ENCODE assay signal across 21 cellular contexts in genomic region chr6:44538841-44539240, GRCh38.
A peak's percentile ranks its signal among the peaks of the same experiment; 100 is the strongest.
DNase-seq lines count a peak whose midpoint lies in the region; ATAC-seq, FAIRE-seq and TF ChIP-seq lines count a peak whose summit lies in the region.
"Had no signal": no experiment of that assay in that cellular context is flagged by ENCODE, and none has a peak within 500 bp of the region (broad histone marks: within the 10 kb centered on the region; RNA-seq: fewer than 3 reads in every experiment).

No MANE protein-coding gene starts in this region.

- peaks cover 0 to 4% (median 0%) of the 10 kb centered on the region in 4 experiments; a peak in 1 of 8 replicates for H3K36me3 ChIP-seq in H1 (ENCODE audit: control insufficient read depth in 2 of 4, insufficient read depth in 4 of 4, low read length in 3 of 4)
- H3K36me3 ChIP-seq: Peyer's patch, SJSA1 had no signal

- no peak overlapping the region for H2AK5ac ChIP-seq in H1 (ENCODE audit: low read depth, low read length)

- H3K79me2 ChIP-seq in H1 (ENCODE audit: control insufficient read depth in 1 of 2, insufficient read depth in 2 of 2, low read length in 2 of 2), result no peaks in the 10 kb centered on the region

- no peak for TF ChIP-seq EP300 in H1 (IDR thresholded peaks at IDR 0.05; ENCODE audit: borderline replicate concordance in 1 of 2, low read depth in 2 of 2, low read length in 2 of 2)

- no peak for TF ChIP-seq RAD21 in H1 (IDR thresholded peaks at IDR 0.05 in 1 of 2, conservative IDR thresholded peaks at IDR 0.05 in 1 of 2; ENCODE audit: low read depth in 2 of 2, low read length in 2 of 2)

- H2BK15ac ChIP-seq in H1 (ENCODE audit: low read length), result no peak overlapping the region

- H3K9ac ChIP-seq in H1 (replicated peaks in 1 of 4; ENCODE audit: extremely low read depth in 1 of 4, low read depth in 3 of 4, low read length in 3 of 4), result no peak overlapping the region
- H3K9ac ChIP-seq: GM23248 had no signal

- H3K79me1 ChIP-seq in H1 (ENCODE audit: low read depth, low read length), result no peaks in the 10 kb centered on the region

- no peak overlapping the region for H3K27ac ChIP-seq in H1 (ENCODE audit: low read depth, low read length)
- H3K27ac ChIP-seq: GM23248, Peyer's patch, SJSA1 had no signal

- no peak overlapping the region for H2BK12ac ChIP-seq in H1 (ENCODE audit: low read depth, low read length)

- H2BK120ac ChIP-seq in H1 (replicated peaks; ENCODE audit: low read depth, low read length), result no peak overlapping the region

- intact Hi-C loops in activated T-helper 1 cell treated with anti-CD3 and anti-CD28 coated beads, Interleukin-12 subunit alpha, Interleukin-12 subunit beta, Interleukin-2, Interleukin-4 antibody, amounts not matched to agents 30 ng/mL and 10 ng/mL and 1 ng/mL, durations not matched to agents 14 hours and 24 hours and 36 hours (cut with micrococcal nuclease), result no loop called here

- 82% methylated on average over 1 of the region's 1 CpG; no CpG with 5 or more reads in 1 of the 2 experiments for WGBS in H1 (ENCODE audit: extremely low coverage in 1 of 2, insufficient coverage in 1 of 2, insufficient read length in 1 of 2, insufficient replicate concordance in 2 of 2, low coverage in 1 of 2, low lambda C conversion rate in 2 of 2, missing lambda C conversion rate in 1 of 2), 2 experiments

- DNase-seq in AG10803 (ENCODE audit: low read depth) (peak; percentile 81), GM03348 (ENCODE audit: low spot score) (peak; percentile 44), H1 (ENCODE audit: low read depth in 1 of 2, low spot score in 2 of 2) (peak in 1 of 2 experiments; percentile 30), mesenteric fat pad (ENCODE audit: low spot score) (peak; percentile 45), immature natural killer cell (no peak)
- no peak for DNase-seq in activated naive CD4-positive, alpha-beta T cell treated with anti-CD3 and anti-CD28 coated beads, Interleukin-2, amount 10 ng/mL, durations not matched to agents 7 days and 5 days
- no peak for DNase-seq in activated T-helper 1 cell treated with anti-CD3 and anti-CD28 coated beads, Interleukin-12 subunit alpha, Interleukin-12 subunit beta, Interleukin-2, Interleukin-4 antibody, amounts not matched to agents 30 ng/mL and 10 ng/mL and 1 ng/mL, durations not matched to agents 14 hours and 24 hours and 36 hours (ENCODE audit: low spot score)
- DNase-seq: GM23248; HCEC 1CT; Karpas-422; NCI-H1417 treated with DMSO at 0.1 percent for 48 hours; NCI-H1930; NCI-H345; NCI-H524 treated with DMSO at 0.1 percent for 48 hours; NK-92 treated with Interleukin-12 subunit alpha and Interleukin-12 subunit beta, amount 100 ng/mL, for 24 hours had no signal

- FAIRE-seq in H1 (lab: Jason Lieb, UNC), result no peak
- FAIRE-seq: G401.6 had no signal

- no peak overlapping the region for H2AFZ ChIP-seq in H1 (ENCODE audit: low read length)
- H2AFZ ChIP-seq: GM23248 had no signal

- no peak overlapping the region for H4K5ac ChIP-seq in H1 (ENCODE audit: insufficient read length, low read depth, low read length)

- no peak overlapping the region for H2BK20ac ChIP-seq in H1 (ENCODE audit: low read length)

- peaks cover 9% of the 10 kb centered on the region for H3K27me3 Mint-ChIP-seq in activated naive CD4-positive, alpha-beta T cell treated with anti-CD3 and anti-CD28 coated beads, Interleukin-2, amount 10 ng/mL, durations not matched to agents 7 days and 5 days
- H3K27me3 Mint-ChIP-seq in activated T-helper 1 cell treated with anti-CD3 and anti-CD28 coated beads, Interleukin-12 subunit alpha, Interleukin-12 subunit beta, Interleukin-2, Interleukin-4 antibody, amounts not matched to agents 30 ng/mL and 10 ng/mL and 1 ng/mL, durations not matched to agents 14 hours and 24 hours and 36 hours (ENCODE audit: insufficient read depth), result peaks cover 5% of the 10 kb centered on the region
- H3K27me3 Mint-ChIP-seq in immature natural killer cell (ENCODE audit: low read depth in 3 of 3), result peaks cover 2 to 5% (median 2%) of the 10 kb centered on the region in 3 donors
- H3K27me3 Mint-ChIP-seq: IgD-negative memory B cell had no signal

- no peaks in the 10 kb centered on the region for H3K23me2 ChIP-seq in H1 (ENCODE audit: low read depth, low read length)

- H3K4ac ChIP-seq in H1 (replicated peaks; ENCODE audit: insufficient read length, low read depth, low read length), result no peak overlapping the region

- TF ChIP-seq POLR2A in H1 (IDR thresholded peaks at IDR 0.05; ENCODE audit: control extremely low read depth in 1 of 2, low read depth in 2 of 2, low read length in 2 of 2), result no peak

- H3K4me2 ChIP-seq in H1 (ENCODE audit: insufficient read depth in 1 of 2, low read depth in 2 of 2, low read length in 2 of 2), result no peak overlapping the region

- no peak for TF ChIP-seq CTCF in AG10803 (conservative IDR thresholded peaks at IDR 0.05; ENCODE audit: low read length)
- TF ChIP-seq CTCF in H1 (IDR thresholded peaks at IDR 0.05; ENCODE audit: control extremely low read depth in 1 of 3, insufficient read depth in 1 of 3, low read depth in 1 of 3, low read length in 3 of 3), result no peak

- H3K23ac ChIP-seq in H1 (ENCODE audit: insufficient read length), result no peak overlapping the region

- H3K36me3 Mint-ChIP-seq in activated naive CD4-positive, alpha-beta T cell treated with anti-CD3 and anti-CD28 coated beads, Interleukin-2, amount 10 ng/mL, durations not matched to agents 7 days and 5 days, result no peaks in the 10 kb centered on the region
- H3K36me3 Mint-ChIP-seq in activated T-helper 1 cell treated with anti-CD3 and anti-CD28 coated beads, Interleukin-12 subunit alpha, Interleukin-12 subunit beta, Interleukin-2, Interleukin-4 antibody, amounts not matched to agents 30 ng/mL and 10 ng/mL and 1 ng/mL, durations not matched to agents 14 hours and 24 hours and 36 hours (ENCODE audit: low read depth), result no peaks in the 10 kb centered on the region
- H3K36me3 Mint-ChIP-seq in immature natural killer cell, result no peaks in the 10 kb centered on the region
- H3K36me3 Mint-ChIP-seq: CD14-positive monocyte had no signal

- no peak overlapping the region for H4K8ac ChIP-seq in H1 (ENCODE audit: extremely low read depth, insufficient read depth, low read length)

- ATAC-seq in GM19397 (IDR thresholded peaks at IDR 0.05; ENCODE audit: unreplicated experiment), result no peak

- H3K9me3 ChIP-seq in H1 (ENCODE audit: insufficient read depth in 2 of 2, low read depth in 1 of 2, low read length in 1 of 2), result peaks cover 0 to 3% of the 10 kb centered on the region in 2 experiments; a peak in 1 of 4 replicates
- H3K9me3 ChIP-seq: Peyer's patch, SJSA1 had no signal

- H3K56ac ChIP-seq in H1 (replicated peaks; ENCODE audit: insufficient read length, low read depth, low read length), result no peak overlapping the region

- POLR2A ChIA-PET in H1 (lab: Charles Lee; ENCODE audit: partially characterized antibody), result no interaction called here

- no peaks in the 10 kb centered on the region for H4K20me1 ChIP-seq in H1 (replicated peaks in 1 of 2; ENCODE audit: control insufficient read depth in 1 of 2, insufficient read depth in 2 of 2, low read length in 2 of 2)

- peak overlapping the region; percentile 52 for H4K91ac ChIP-seq in H1 (replicated peaks; ENCODE audit: insufficient read length, low read length)

- CTCF ChIA-PET in H1 (lab: Charles Lee; ENCODE audit: partially characterized antibody), result interaction anchor here (1.2 to 2.8 kb wide), 3 partner anchors 55 to 69 kb away, joined by 3 to 7 read pairs (median 6); no protein-coding TSS in a partner anchor
- CTCF ChIA-PET in activated naive CD4-positive, alpha-beta T cell treated with anti-CD3 and anti-CD28 coated beads, Interleukin-2, amount 10 ng/mL, durations not matched to agents 7 days and 5 days (lab: Charles Lee), result no interaction called here

- H2BK5ac ChIP-seq in H1 (ENCODE audit: low read depth, low read length), result no peak overlapping the region

- H3K4me3 Mint-ChIP-seq in activated naive CD4-positive, alpha-beta T cell treated with anti-CD3 and anti-CD28 coated beads, Interleukin-2, amount 10 ng/mL, durations not matched to agents 7 days and 5 days, result no peak overlapping the region
- no peak overlapping the region for H3K4me3 Mint-ChIP-seq in activated T-helper 1 cell treated with anti-CD3 and anti-CD28 coated beads, Interleukin-12 subunit alpha, Interleukin-12 subunit beta, Interleukin-2, Interleukin-4 antibody, amounts not matched to agents 30 ng/mL and 10 ng/mL and 1 ng/mL, durations not matched to agents 14 hours and 24 hours and 36 hours
- no peak overlapping the region for H3K4me3 Mint-ChIP-seq in immature natural killer cell
- H3K4me3 Mint-ChIP-seq: CD14-positive monocyte, IgD-negative memory B cell had no signal

- no peak overlapping the region for H3K18ac ChIP-seq in H1 (ENCODE audit: extremely low read depth, low read length)

- peaks cover 5 to 10% (median 8%) of the 10 kb centered on the region in 4 experiments; a peak in 6 of 7 replicates for H3K4me1 ChIP-seq in H1 (replicated peaks in 1 of 4; ENCODE audit: control insufficient read depth in 3 of 4, insufficient read depth in 4 of 4, low read length in 3 of 4)
- H3K4me1 ChIP-seq: Peyer's patch had no signal

- no peaks in the 10 kb centered on the region for H3K9me3 Mint-ChIP-seq in activated naive CD4-positive, alpha-beta T cell treated with anti-CD3 and anti-CD28 coated beads, Interleukin-2, amount 10 ng/mL, durations not matched to agents 7 days and 5 days
- no peaks in the 10 kb centered on the region for H3K9me3 Mint-ChIP-seq in activated T-helper 1 cell treated with anti-CD3 and anti-CD28 coated beads, Interleukin-12 subunit alpha, Interleukin-12 subunit beta, Interleukin-2, Interleukin-4 antibody, amounts not matched to agents 30 ng/mL and 10 ng/mL and 1 ng/mL, durations not matched to agents 14 hours and 24 hours and 36 hours
- H3K9me3 Mint-ChIP-seq in immature natural killer cell, result no peaks in the 10 kb centered on the region

- H3K27ac Mint-ChIP-seq in activated naive CD4-positive, alpha-beta T cell treated with anti-CD3 and anti-CD28 coated beads, Interleukin-2, amount 10 ng/mL, durations not matched to agents 7 days and 5 days, result no peak overlapping the region
- no peak overlapping the region for H3K27ac Mint-ChIP-seq in activated T-helper 1 cell treated with anti-CD3 and anti-CD28 coated beads, Interleukin-12 subunit alpha, Interleukin-12 subunit beta, Interleukin-2, Interleukin-4 antibody, amounts not matched to agents 30 ng/mL and 10 ng/mL and 1 ng/mL, durations not matched to agents 14 hours and 24 hours and 36 hours
- no peak overlapping the region for H3K27ac Mint-ChIP-seq in immature natural killer cell
- H3K27ac Mint-ChIP-seq: IgD-negative memory B cell had no signal

- no peak overlapping the region for H3K14ac ChIP-seq in H1 (ENCODE audit: insufficient read length)

- H3K4me3 ChIP-seq in AG10803 (ENCODE audit: low read length) (no peak overlapping the region), H1 (ENCODE audit: extremely low read depth in 1 of 4, insufficient read depth in 2 of 4, low read depth in 3 of 4, low read length in 4 of 4) (no peak overlapping the region)
- H3K4me3 ChIP-seq: GM23248, Peyer's patch, SJSA1 had no signal

- H3K27me3 ChIP-seq in H1 (replicated peaks in 1 of 4; ENCODE audit: control insufficient read depth in 3 of 4, extremely low read depth in 1 of 4, insufficient read depth in 3 of 4, low read length in 3 of 4), result no peaks in the 10 kb centered on the region
- H3K27me3 ChIP-seq: Peyer's patch, SJSA1 had no signal

- no peaks in the 10 kb centered on the region for H3K4me1 Mint-ChIP-seq in activated naive CD4-positive, alpha-beta T cell treated with anti-CD3 and anti-CD28 coated beads, Interleukin-2, amount 10 ng/mL, durations not matched to agents 7 days and 5 days
- no peaks in the 10 kb centered on the region for H3K4me1 Mint-ChIP-seq in activated T-helper 1 cell treated with anti-CD3 and anti-CD28 coated beads, Interleukin-12 subunit alpha, Interleukin-12 subunit beta, Interleukin-2, Interleukin-4 antibody, amounts not matched to agents 30 ng/mL and 10 ng/mL and 1 ng/mL, durations not matched to agents 14 hours and 24 hours and 36 hours (ENCODE audit: low read depth)
- no peaks in the 10 kb centered on the region for H3K4me1 Mint-ChIP-seq in immature natural killer cell

Comparison
In these comparisons a context has a peak if more than half of its experiments do, and no peak if none do; other contexts are left out.
1. DNase-seq: peak in AG10803 (single experiment), GM03348 (single experiment) and mesenteric fat pad (single experiment); none in activated naive CD4-positive, alpha-beta T cell treated with anti-CD3 and anti-CD28 coated beads, Interleukin-2, amount 10 ng/mL, durations not matched to agents 7 days and 5 days (single experiment), activated T-helper 1 cell treated with anti-CD3 and anti-CD28 coated beads, Interleukin-12 subunit alpha, Interleukin-12 subunit beta, Interleukin-2, Interleukin-4 antibody, amounts not matched to agents 30 ng/mL and 10 ng/mL and 1 ng/mL, durations not matched to agents 14 hours and 24 hours and 36 hours (single experiment) and immature natural killer cell (0 of 3).